In the genomic region with DNA sequence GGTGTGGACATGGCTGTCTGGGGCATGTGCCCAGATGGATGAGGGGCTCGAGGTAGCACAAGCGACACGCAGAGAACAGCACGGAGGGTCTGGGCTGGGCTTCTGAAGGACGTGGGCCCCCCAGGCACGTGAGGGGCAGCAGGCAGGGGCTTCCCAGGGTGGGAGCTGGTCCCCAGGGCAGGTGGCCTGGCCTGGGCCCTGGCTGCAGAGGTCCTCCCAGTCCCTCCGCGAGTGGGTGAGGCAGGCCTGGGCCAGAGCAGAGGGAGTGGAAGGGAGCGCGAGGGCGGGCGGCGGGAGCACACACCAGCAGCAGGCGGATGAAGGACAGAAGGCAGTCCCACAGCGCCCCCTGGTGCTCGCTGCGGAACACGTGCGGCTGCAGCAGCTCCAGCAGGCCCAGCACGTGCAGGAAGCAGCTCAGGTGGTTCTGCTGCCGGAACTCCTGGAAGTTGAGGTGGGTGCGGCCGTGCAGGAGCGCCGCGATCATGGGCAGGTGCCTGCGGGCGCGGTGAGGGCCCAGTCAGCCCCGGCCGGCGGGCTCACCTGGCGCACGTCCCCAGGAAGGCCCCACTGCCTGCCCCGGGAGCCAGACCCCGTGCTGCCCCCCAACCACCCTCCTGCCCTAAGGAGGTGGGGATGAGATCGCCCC, we compare ENCODE assay signal across 1 cellular context.
TF ChIP-seq lines count a peak whose summit lies in the region.

No MANE protein-coding gene starts in this region.

TF ChIP-seq in WTC11, 78 proteins besides CTCF, POLR2A, EP300 and RAD21 (continued from another document and continues in another):
- TF ChIP-seq CDX4 (CRISPR knock-in tag; IDR thresholded peaks at IDR 0.05; ENCODE audit: borderline replicate concordance) = no peak
- no peak for TF ChIP-seq SOX15 (CRISPR knock-in tag; IDR thresholded peaks at IDR 0.05)
- TF ChIP-seq HMGXB4 (CRISPR knock-in tag; IDR thresholded peaks at IDR 0.05) = no peak; the same call in 1 of the 2 replicates
- no peak for TF ChIP-seq ZNF423 (CRISPR knock-in tag; IDR thresholded peaks at IDR 0.05)
- TF ChIP-seq TEAD1 (CRISPR knock-in tag; IDR thresholded peaks at IDR 0.05) = no peak
- TF ChIP-seq, protein P1, sequence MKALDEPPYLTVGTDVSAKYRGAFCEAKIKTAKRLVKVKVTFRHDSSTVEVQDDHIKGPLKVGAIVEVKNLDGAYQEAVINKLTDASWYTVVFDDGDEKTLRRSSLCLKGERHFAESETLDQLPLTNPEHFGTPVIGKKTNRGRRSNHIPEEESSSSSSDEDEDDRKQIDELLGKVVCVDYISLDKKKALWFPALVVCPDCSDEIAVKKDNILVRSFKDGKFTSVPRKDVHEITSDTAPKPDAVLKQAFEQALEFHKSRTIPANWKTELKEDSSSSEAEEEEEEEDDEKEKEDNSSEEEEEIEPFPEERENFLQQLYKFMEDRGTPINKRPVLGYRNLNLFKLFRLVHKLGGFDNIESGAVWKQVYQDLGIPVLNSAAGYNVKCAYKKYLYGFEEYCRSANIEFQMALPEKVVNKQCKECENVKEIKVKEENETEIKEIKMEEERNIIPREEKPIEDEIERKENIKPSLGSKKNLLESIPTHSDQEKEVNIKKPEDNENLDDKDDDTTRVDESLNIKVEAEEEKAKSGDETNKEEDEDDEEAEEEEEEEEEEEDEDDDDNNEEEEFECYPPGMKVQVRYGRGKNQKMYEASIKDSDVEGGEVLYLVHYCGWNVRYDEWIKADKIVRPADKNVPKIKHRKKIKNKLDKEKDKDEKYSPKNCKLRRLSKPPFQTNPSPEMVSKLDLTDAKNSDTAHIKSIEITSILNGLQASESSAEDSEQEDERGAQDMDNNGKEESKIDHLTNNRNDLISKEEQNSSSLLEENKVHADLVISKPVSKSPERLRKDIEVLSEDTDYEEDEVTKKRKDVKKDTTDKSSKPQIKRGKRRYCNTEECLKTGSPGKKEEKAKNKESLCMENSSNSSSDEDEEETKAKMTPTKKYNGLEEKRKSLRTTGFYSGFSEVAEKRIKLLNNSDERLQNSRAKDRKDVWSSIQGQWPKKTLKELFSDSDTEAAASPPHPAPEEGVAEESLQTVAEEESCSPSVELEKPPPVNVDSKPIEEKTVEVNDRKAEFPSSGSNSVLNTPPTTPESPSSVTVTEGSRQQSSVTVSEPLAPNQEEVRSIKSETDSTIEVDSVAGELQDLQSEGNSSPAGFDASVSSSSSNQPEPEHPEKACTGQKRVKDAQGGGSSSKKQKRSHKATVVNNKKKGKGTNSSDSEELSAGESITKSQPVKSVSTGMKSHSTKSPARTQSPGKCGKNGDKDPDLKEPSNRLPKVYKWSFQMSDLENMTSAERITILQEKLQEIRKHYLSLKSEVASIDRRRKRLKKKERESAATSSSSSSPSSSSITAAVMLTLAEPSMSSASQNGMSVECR (CRISPR knock-in tag; IDR thresholded peaks at IDR 0.05; ENCODE audit: borderline replicate concordance) = no peak
- TF ChIP-seq ZNF138 (CRISPR knock-in tag; conservative IDR thresholded peaks at IDR 0.05) = no peak; the same call in 1 of the 2 replicates
- no peak for TF ChIP-seq E2F1 (CRISPR knock-in tag; IDR thresholded peaks at IDR 0.05)
- TF ChIP-seq ZBTB43 (CRISPR knock-in tag; IDR thresholded peaks at IDR 0.05) = no peak
- 0 out of 2 replicates have a peak, but pooled peaks have one; percentile 16 for TF ChIP-seq FOXK1 (CRISPR knock-in tag; IDR thresholded peaks at IDR 0.05)
- TF ChIP-seq JUN (CRISPR knock-in tag; IDR thresholded peaks at IDR 0.05) = no peak
- no peak for TF ChIP-seq NFE2L1 (CRISPR knock-in tag; IDR thresholded peaks at IDR 0.05)
- no peak for TF ChIP-seq NR3C1 (CRISPR knock-in tag; conservative IDR thresholded peaks at IDR 0.05; ENCODE audit: low read depth)
- TF ChIP-seq MYBL2 (CRISPR knock-in tag; IDR thresholded peaks at IDR 0.05) = no peak
- TF ChIP-seq, protein P2, sequence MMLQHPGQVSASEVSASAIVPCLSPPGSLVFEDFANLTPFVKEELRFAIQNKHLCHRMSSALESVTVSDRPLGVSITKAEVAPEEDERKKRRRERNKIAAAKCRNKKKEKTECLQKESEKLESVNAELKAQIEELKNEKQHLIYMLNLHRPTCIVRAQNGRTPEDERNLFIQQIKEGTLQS (CRISPR knock-in tag; conservative IDR thresholded peaks at IDR 0.05) = no peak
- TF ChIP-seq ZNF121 (CRISPR knock-in tag; IDR thresholded peaks at IDR 0.05) = no peak
- TF ChIP-seq, protein P3, sequence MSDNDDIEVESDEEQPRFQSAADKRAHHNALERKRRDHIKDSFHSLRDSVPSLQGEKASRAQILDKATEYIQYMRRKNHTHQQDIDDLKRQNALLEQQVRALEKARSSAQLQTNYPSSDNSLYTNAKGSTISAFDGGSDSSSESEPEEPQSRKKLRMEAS (CRISPR knock-in tag; IDR thresholded peaks at IDR 0.05) = peak; percentile 98
- TF ChIP-seq, protein P4, sequence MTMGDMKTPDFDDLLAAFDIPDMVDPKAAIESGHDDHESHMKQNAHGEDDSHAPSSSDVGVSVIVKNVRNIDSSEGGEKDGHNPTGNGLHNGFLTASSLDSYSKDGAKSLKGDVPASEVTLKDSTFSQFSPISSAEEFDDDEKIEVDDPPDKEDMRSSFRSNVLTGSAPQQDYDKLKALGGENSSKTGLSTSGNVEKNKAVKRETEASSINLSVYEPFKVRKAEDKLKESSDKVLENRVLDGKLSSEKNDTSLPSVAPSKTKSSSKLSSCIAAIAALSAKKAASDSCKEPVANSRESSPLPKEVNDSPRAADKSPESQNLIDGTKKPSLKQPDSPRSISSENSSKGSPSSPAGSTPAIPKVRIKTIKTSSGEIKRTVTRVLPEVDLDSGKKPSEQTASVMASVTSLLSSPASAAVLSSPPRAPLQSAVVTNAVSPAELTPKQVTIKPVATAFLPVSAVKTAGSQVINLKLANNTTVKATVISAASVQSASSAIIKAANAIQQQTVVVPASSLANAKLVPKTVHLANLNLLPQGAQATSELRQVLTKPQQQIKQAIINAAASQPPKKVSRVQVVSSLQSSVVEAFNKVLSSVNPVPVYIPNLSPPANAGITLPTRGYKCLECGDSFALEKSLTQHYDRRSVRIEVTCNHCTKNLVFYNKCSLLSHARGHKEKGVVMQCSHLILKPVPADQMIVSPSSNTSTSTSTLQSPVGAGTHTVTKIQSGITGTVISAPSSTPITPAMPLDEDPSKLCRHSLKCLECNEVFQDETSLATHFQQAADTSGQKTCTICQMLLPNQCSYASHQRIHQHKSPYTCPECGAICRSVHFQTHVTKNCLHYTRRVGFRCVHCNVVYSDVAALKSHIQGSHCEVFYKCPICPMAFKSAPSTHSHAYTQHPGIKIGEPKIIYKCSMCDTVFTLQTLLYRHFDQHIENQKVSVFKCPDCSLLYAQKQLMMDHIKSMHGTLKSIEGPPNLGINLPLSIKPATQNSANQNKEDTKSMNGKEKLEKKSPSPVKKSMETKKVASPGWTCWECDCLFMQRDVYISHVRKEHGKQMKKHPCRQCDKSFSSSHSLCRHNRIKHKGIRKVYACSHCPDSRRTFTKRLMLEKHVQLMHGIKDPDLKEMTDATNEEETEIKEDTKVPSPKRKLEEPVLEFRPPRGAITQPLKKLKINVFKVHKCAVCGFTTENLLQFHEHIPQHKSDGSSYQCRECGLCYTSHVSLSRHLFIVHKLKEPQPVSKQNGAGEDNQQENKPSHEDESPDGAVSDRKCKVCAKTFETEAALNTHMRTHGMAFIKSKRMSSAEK (CRISPR knock-in tag; IDR thresholded peaks at IDR 0.05; ENCODE audit: borderline replicate concordance) = no peak
- TF ChIP-seq NFATC4 (CRISPR knock-in tag; IDR thresholded peaks at IDR 0.05) = no peak
- TF ChIP-seq JAZF1 (CRISPR knock-in tag; IDR thresholded peaks at IDR 0.05) = no peak
- TF ChIP-seq, protein P5, sequence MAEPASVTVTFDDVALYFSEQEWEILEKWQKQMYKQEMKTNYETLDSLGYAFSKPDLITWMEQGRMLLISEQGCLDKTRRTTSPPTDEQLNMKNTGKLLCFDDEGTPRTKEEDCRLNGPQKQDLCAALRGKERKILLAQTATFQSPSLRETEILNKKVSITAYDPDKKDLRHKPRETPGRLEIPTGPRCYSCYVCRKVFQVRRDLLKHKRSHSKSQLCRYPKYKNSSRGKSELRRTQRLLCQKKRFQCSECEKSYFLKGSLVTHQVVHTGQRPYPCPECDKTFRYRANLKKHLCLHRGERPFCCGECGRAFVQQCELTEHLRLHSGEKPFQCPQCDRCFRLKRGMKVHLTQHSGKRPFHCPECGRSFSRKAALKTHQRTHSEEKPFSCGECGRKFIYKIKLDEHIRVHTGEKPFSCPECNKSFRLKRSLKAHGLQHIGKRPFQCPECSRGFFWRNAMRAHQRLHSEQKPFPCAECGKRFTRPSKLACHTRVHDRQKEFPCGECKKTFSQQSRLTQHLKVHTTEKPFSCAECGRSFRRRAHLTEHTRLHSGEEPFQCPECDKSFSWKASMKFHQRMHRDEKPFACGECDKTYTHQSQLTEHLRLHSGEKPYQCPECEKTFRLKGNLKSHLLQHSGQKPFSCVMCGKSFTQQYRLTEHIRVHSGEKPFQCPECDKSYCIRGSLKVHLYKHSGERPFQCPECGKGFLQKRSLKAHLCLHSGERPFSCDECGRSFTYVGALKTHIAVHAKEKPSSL (CRISPR knock-in tag; conservative IDR thresholded peaks at IDR 0.05) = no peak
- TF ChIP-seq ATF2 (CRISPR knock-in tag; IDR thresholded peaks at IDR 0.05; ENCODE audit: borderline replicate concordance, low read depth) = no peak
- no peak for TF ChIP-seq FOXJ3 (CRISPR knock-in tag; IDR thresholded peaks at IDR 0.05; ENCODE audit: borderline replicate concordance)
- no peak for TF ChIP-seq ZNF671 (CRISPR knock-in tag; IDR thresholded peaks at IDR 0.05)
- TF ChIP-seq, protein P6, sequence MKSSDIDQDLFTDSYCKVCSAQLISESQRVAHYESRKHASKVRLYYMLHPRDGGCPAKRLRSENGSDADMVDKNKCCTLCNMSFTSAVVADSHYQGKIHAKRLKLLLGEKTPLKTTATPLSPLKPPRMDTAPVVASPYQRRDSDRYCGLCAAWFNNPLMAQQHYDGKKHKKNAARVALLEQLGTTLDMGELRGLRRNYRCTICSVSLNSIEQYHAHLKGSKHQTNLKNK (CRISPR knock-in tag; IDR thresholded peaks at IDR 0.05) = no peak
- TF ChIP-seq GTF2I (CRISPR knock-in tag; conservative IDR thresholded peaks at IDR 0.05) = no peak
- TF ChIP-seq, protein P7, sequence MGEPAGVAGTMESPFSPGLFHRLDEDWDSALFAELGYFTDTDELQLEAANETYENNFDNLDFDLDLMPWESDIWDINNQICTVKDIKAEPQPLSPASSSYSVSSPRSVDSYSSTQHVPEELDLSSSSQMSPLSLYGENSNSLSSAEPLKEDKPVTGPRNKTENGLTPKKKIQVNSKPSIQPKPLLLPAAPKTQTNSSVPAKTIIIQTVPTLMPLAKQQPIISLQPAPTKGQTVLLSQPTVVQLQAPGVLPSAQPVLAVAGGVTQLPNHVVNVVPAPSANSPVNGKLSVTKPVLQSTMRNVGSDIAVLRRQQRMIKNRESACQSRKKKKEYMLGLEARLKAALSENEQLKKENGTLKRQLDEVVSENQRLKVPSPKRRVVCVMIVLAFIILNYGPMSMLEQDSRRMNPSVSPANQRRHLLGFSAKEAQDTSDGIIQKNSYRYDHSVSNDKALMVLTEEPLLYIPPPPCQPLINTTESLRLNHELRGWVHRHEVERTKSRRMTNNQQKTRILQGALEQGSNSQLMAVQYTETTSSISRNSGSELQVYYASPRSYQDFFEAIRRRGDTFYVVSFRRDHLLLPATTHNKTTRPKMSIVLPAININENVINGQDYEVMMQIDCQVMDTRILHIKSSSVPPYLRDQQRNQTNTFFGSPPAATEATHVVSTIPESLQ (CRISPR knock-in tag; IDR thresholded peaks at IDR 0.05) = no peak
- TF ChIP-seq ESRRA (CRISPR knock-in tag; IDR thresholded peaks at IDR 0.05; ENCODE audit: borderline replicate concordance) = 0 out of 2 replicates have a peak, but pooled peaks have one; percentile 28
- TF ChIP-seq ZNF263 (CRISPR knock-in tag; IDR thresholded peaks at IDR 0.05; ENCODE audit: low read depth) = peak; percentile 97
